In the genomic region with DNA sequence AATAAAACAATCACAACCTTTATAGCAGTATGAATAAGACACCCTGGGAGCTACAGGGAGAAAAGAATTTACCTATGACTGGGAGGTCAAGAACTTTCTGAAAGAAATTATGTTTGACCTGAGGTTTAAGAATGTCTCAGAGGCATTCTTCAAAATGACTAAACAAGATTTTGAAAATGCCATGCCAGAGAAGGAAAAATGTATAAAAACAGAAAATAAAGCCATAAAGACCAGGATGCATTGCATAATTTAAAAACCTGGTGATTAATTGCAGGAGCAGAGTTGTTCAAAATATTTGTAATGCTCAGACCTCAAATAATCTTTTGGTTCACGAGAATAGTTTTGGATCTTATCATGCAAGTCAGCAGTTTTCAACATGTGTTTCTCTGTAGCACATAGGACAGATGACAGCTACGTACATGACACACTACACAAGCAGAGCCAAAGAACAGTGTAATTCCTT, we compare ENCODE assay signal across 19 cellular contexts.
A peak's percentile ranks its signal among the peaks of the same experiment; 100 is the strongest.
DNase-seq lines count a peak whose midpoint lies in the region; ATAC-seq and TF ChIP-seq lines count a peak whose summit lies in the region.
"Had no signal": no experiment of that assay in that cellular context is flagged by ENCODE, and none has a peak within 500 bp of the region (broad histone marks: within the 10 kb centered on the region; RNA-seq: fewer than 3 reads in every experiment).

No MANE protein-coding gene starts in this region.

- H3K4me3 Mint-ChIP-seq in mesothelial cell of epicardium, result no peak overlapping the region
- H3K4me3 Mint-ChIP-seq: activated naive CD8-positive, alpha-beta T cell; activated T-cell treated with anti-CD3 and anti-CD28 coated beads, Interleukin-2, amount 50 U/mL, for 24 hours; memory B cell; nephron had no signal

- H3K27me3 ChIP-seq in BJ (ENCODE audit: control insufficient read depth, insufficient read depth, low read length) (no peaks in the 10 kb centered on the region), psoas muscle (ENCODE audit: insufficient read depth in 3 of 3, low read length in 2 of 3) (no peaks in the 10 kb centered on the region)

- no peaks in the 10 kb centered on the region for H3K4me1 ChIP-seq in psoas muscle

- H3K9me3 ChIP-seq in psoas muscle, result no peaks in the 10 kb centered on the region

- H3K36me3 Mint-ChIP-seq in mesothelial cell of epicardium, result no peaks in the 10 kb centered on the region
- H3K36me3 Mint-ChIP-seq in activated naive CD4-positive, alpha-beta T cell treated with anti-CD3 and anti-CD28 coated beads, Interleukin-2, amount 50 U/mL, for 72 hours, result no peaks in the 10 kb centered on the region
- H3K36me3 Mint-ChIP-seq: activated naive CD8-positive, alpha-beta T cell; memory B cell had no signal

- intact Hi-C loops in psoas muscle (cut with DNase I), result no loop called here

- H3K4me1 Mint-ChIP-seq in mesothelial cell of epicardium, result peaks cover 12% of the 10 kb centered on the region
- H3K4me1 Mint-ChIP-seq: memory B cell, nephron had no signal

- peak; percentile 74 for DNase-seq in BJ (ENCODE audit: low read depth)
- DNase-seq in LHCN-M2 (ENCODE audit: low read depth), result peak; percentile 32
- peak; percentile 9 for DNase-seq in epithelial cell of esophagus (ENCODE audit: low read depth)
- no peak for DNase-seq in mesothelial cell of epicardium (ENCODE audit: low spot score in 2 of 2, unreplicated experiment in 2 of 2)
- no peak for DNase-seq in psoas muscle
- DNase-seq in stimulated activated CD4-positive, alpha-beta T cell treated with anti-CD3 and anti-CD28 coated beads, Interleukin-2, amount 100 ng/mL, for 48 hours, result no peak
- DNase-seq in NCI-H526 treated with DMSO at 0.1 percent for 48 hours (lab: John Stamatoyannopoulos, UW), result no peak
- no peak for DNase-seq in activated naive CD4-positive, alpha-beta T cell treated with anti-CD3 and anti-CD28 coated beads, Interleukin-2, amount 50 U/mL, for 72 hours (ENCODE audit: low spot score in 2 of 2)
- DNase-seq: activated T-cell treated with anti-CD3 and anti-CD28 coated beads, Interleukin-2, amount 50 U/mL, for 24 hours; head of caudate nucleus; NCI-H2081; NCI-H524 treated with DMSO at 0.1 percent for 48 hours; retina; stimulated activated CD4-positive, alpha-beta T cell treated with anti-CD3 and anti-CD28 coated beads, Interleukin-1b, Interleukin-23, amount 100 ng/mL, for 48 hours had no signal

- 53 to 56% (median 53%) methylated on average over 2 of the region's 2 CpGs for WGBS in psoas muscle, 3 donors

- H3K4me3 ChIP-seq in BJ (ENCODE audit: low read depth, low read length) (no peak overlapping the region), epithelial cell of esophagus (ENCODE audit: low read length) (no peak overlapping the region), psoas muscle (no peak overlapping the region)
- H3K4me3 ChIP-seq: PC-9 had no signal

- no peaks in the 10 kb centered on the region for H3K36me3 ChIP-seq in BJ (ENCODE audit: control insufficient read depth, insufficient read depth, low read length)
- no peaks in the 10 kb centered on the region for H3K36me3 ChIP-seq in psoas muscle (ENCODE audit: insufficient read depth in 1 of 2, low read depth in 1 of 2)

- H3K27me3 Mint-ChIP-seq in mesothelial cell of epicardium (ENCODE audit: low read depth), result no peaks in the 10 kb centered on the region
- H3K27me3 Mint-ChIP-seq: activated naive CD8-positive, alpha-beta T cell; activated T-cell treated with anti-CD3 and anti-CD28 coated beads, Interleukin-2, amount 50 U/mL, for 24 hours; memory B cell had no signal

- no peak overlapping the region for H3K27ac ChIP-seq in psoas muscle
- H3K27ac ChIP-seq: PC-9 had no signal

- no peak for ATAC-seq in psoas muscle
- ATAC-seq in activated naive CD4-positive, alpha-beta T cell treated with anti-CD3 and anti-CD28 coated beads, Interleukin-2, amount 50 U/mL, for 72 hours, result no peak
- ATAC-seq: HCT116 had no signal

- peak overlapping the region; percentile 5 for H3K27ac Mint-ChIP-seq in mesothelial cell of epicardium
- no peak overlapping the region for H3K27ac Mint-ChIP-seq in activated naive CD4-positive, alpha-beta T cell treated with anti-CD3 and anti-CD28 coated beads, Interleukin-2, amount 50 U/mL, for 72 hours
- H3K27ac Mint-ChIP-seq: activated naive CD8-positive, alpha-beta T cell; activated T-cell treated with anti-CD3 and anti-CD28 coated beads, Interleukin-2, amount 50 U/mL, for 24 hours; memory B cell; nephron had no signal

- CTCF ChIA-PET in BJ (lab: Yijun Ruan, JAX), result no interaction called here

- peaks cover 9% of the 10 kb centered on the region for H3K9me3 Mint-ChIP-seq in mesothelial cell of epicardium
- H3K9me3 Mint-ChIP-seq in activated naive CD4-positive, alpha-beta T cell treated with anti-CD3 and anti-CD28 coated beads, Interleukin-2, amount 50 U/mL, for 72 hours, result peaks cover 4 to 9% of the 10 kb centered on the region in 2 donors
- H3K9me3 Mint-ChIP-seq: nephron had no signal

- POLR2A ChIA-PET in BJ (lab: Charles Lee), result interaction anchor here (0.7 kb wide), 1 partner anchor 674 kb away, joined by 5 read pairs; no protein-coding TSS in a partner anchor

- no peak for TF ChIP-seq CTCF in BJ (IDR thresholded peaks at IDR 0.05; ENCODE audit: insufficient read depth, low read depth, low read length)
- no peak for TF ChIP-seq CTCF in epithelial cell of esophagus (IDR thresholded peaks at IDR 0.05; ENCODE audit: insufficient read depth, low read depth, low read length, missing control alignments)
- no peak for TF ChIP-seq CTCF in mesothelial cell of epicardium (IDR thresholded peaks at IDR 0.05; ENCODE audit: unreplicated experiment)
- no peak for TF ChIP-seq CTCF in psoas muscle (IDR thresholded peaks at IDR 0.05)

Comparison
In these comparisons a context has a peak if more than half of its experiments do, and no peak if none do; other contexts are left out.
1. DNase-seq: peak in BJ (single experiment), LHCN-M2 (single experiment) and epithelial cell of esophagus (single experiment); none in mesothelial cell of epicardium (0 of 2), psoas muscle (0 of 2), stimulated activated CD4-positive, alpha-beta T cell treated with anti-CD3 and anti-CD28 coated beads, Interleukin-2, amount 100 ng/mL, for 48 hours (0 of 2), NCI-H526 treated with DMSO at 0.1 percent for 48 hours (single experiment) and activated naive CD4-positive, alpha-beta T cell treated with anti-CD3 and anti-CD28 coated beads, Interleukin-2, amount 50 U/mL, for 72 hours (0 of 2).